10 cellular contexts compared by ENCODE assay signal in genomic region chr16:48596326-48596725, GRCh38. TPM values are rescaled to one million over a fixed set of nuclear protein-coding genes. Genes with fewer than 3 reads are reported as not detected.
DNase-seq lines count a peak whose midpoint lies in the region; ATAC-seq and TF ChIP-seq lines count a peak whose summit lies in the region.
"Had no signal": no experiment of that assay in that cellular context is flagged by ENCODE, and none has a peak within 500 bp of the region (broad histone marks: within the 10 kb centered on the region; RNA-seq: fewer than 3 reads in every experiment).

No MANE protein-coding gene starts in this region.

- H3K9me3 ChIP-seq in ovary: no peaks in the 10 kb centered on the region
- H3K9me3 ChIP-seq: uterus had no signal

- H2BK15ac ChIP-seq in mesendoderm (replicated peaks; ENCODE audit: low read depth): no peak overlapping the region

- H2BK120ac ChIP-seq in mesendoderm (ENCODE audit: low read depth, low read length): no peak overlapping the region

- H3K27ac ChIP-seq in mesendoderm (ENCODE audit: low read depth, low read length): no peak overlapping the region
- no peak overlapping the region for H3K27ac ChIP-seq in ovary
- H3K27ac ChIP-seq: uterus had no signal

- no peak for TF ChIP-seq POLR2A in ovary (IDR thresholded peaks at IDR 0.05)

- ATAC-seq in HG02763 (IDR thresholded peaks at IDR 0.05; ENCODE audit: unreplicated experiment): peak; percentile 88

- no peak overlapping the region for H2AK5ac ChIP-seq in mesendoderm (ENCODE audit: low read length)

- no peak overlapping the region for H3K4ac ChIP-seq in mesendoderm (ENCODE audit: low read depth, low read length)

- no peak overlapping the region for H4K5ac ChIP-seq in mesendoderm (ENCODE audit: low read length)

- H3K36me3 ChIP-seq in mesendoderm (ENCODE audit: control insufficient read depth, insufficient read depth, low read length): no peaks in the 10 kb centered on the region
- no peaks in the 10 kb centered on the region for H3K36me3 ChIP-seq in ovary
- H3K36me3 ChIP-seq: uterus had no signal

- H3K4me3 ChIP-seq in mesendoderm (ENCODE audit: low read length): no peak overlapping the region
- no peak overlapping the region for H3K4me3 ChIP-seq in ovary
- H3K4me3 ChIP-seq: uterus had no signal

- H3K56ac ChIP-seq in mesendoderm (ENCODE audit: low read length): no peak overlapping the region

- no peak for TF ChIP-seq EP300 in ovary (IDR thresholded peaks at IDR 0.05)

- DNase-seq in NK-92 treated with Interleukin-12 subunit alpha and Interleukin-12 subunit beta, amount 100 ng/mL, for 24 hours (lab: John Stamatoyannopoulos, UW): peak; percentile 80
- DNase-seq in NK-92 (lab: John Stamatoyannopoulos, UW; ENCODE audit: unreplicated experiment) (no peak), mesendoderm (no peak), ovary (no peak), NCI-H446 (lab: John Stamatoyannopoulos, UW) (no peak)
- DNase-seq in activated CD8-positive, alpha-beta memory T cell treated with anti-CD3 and anti-CD28 coated beads, Interleukin-2, amount 50 U/mL, for 4 hours: peak; percentile 36
- DNase-seq in stimulated activated CD4-positive, alpha-beta T cell treated with anti-CD3 and anti-CD28 coated beads, Interleukin-1b, Interleukin-23, amount 100 ng/mL, for 48 hours: peak; percentile 69
- DNase-seq: 8988T, uterus had no signal

- intact Hi-C loops in ovary (cut with DNase I): no loop called here

- no peaks in the 10 kb centered on the region for H3K27me3 ChIP-seq in mesendoderm (ENCODE audit: insufficient read depth, low read length, poor library complexity)
- no peaks in the 10 kb centered on the region for H3K27me3 ChIP-seq in ovary
- H3K27me3 ChIP-seq: uterus had no signal

- peaks cover 22% of the 10 kb centered on the region for H3K79me1 ChIP-seq in mesendoderm (ENCODE audit: low read length)

- no peak overlapping the region for H3K23ac ChIP-seq in mesendoderm (ENCODE audit: low read length)

- H4K8ac ChIP-seq in mesendoderm (ENCODE audit: low read depth, low read length): no peak overlapping the region

- H2BK5ac ChIP-seq in mesendoderm (ENCODE audit: low read length): no peak overlapping the region

- H3K79me2 ChIP-seq in mesendoderm (ENCODE audit: control insufficient read depth, insufficient read depth, low read length): peaks cover 56% of the 10 kb centered on the region

- H3K9ac ChIP-seq in mesendoderm (ENCODE audit: low read length): no peak overlapping the region

- H3K18ac ChIP-seq in mesendoderm (ENCODE audit: low read length): no peak overlapping the region

- WGBS in mesendoderm (ENCODE audit: extremely low coverage, insufficient coverage, low lambda C conversion rate): no CpG with 5 or more reads among the region's 3 CpGs
- 31 to 48% (median 34%) methylated on average over 3 of the region's 3 CpGs for WGBS in ovary, 3 donors

- H3K4me1 ChIP-seq in mesendoderm (ENCODE audit: control insufficient read depth, low read depth, low read length) (no peaks in the 10 kb centered on the region), ovary (ENCODE audit: insufficient read depth) (peaks cover 10% of the 10 kb centered on the region)
- H3K4me1 ChIP-seq: uterus had no signal

- H3K4me2 ChIP-seq in mesendoderm (ENCODE audit: low read length): no peak overlapping the region

- TF ChIP-seq CTCF in ovary (IDR thresholded peaks at IDR 0.05): no peak

RNA-seq across cellular contexts. Expression of gene N4BP1, which starts 13.7 kb away (rescaled TPM):
- polyA plus RNA-seq in mesendoderm (2013, experiment 1 of 2): 24.9 TPM
- polyA plus RNA-seq in mesendoderm (2013, experiment 2 of 2): 27.1 TPM
- 10 to 100 TPM; 16.4 to 38.5 (median 30.0) TPM for total RNA-seq in ovary
- 10 to 100 TPM; 15.2 to 35.3 TPM for polyA plus RNA-seq in ovary

Comparison
In these comparisons a context has a peak if more than half of its experiments do, and no peak if none do; other contexts are left out.
1. DNase-seq: peak in NK-92 treated with Interleukin-12 subunit alpha and Interleukin-12 subunit beta, amount 100 ng/mL, for 24 hours (single experiment), activated CD8-positive, alpha-beta memory T cell treated with anti-CD3 and anti-CD28 coated beads, Interleukin-2, amount 50 U/mL, for 4 hours (single experiment) and stimulated activated CD4-positive, alpha-beta T cell treated with anti-CD3 and anti-CD28 coated beads, Interleukin-1b, Interleukin-23, amount 100 ng/mL, for 48 hours (single experiment); none in NK-92 (single experiment), mesendoderm (single experiment), ovary (0 of 5) and NCI-H446 (0 of 2).